In the genomic region with DNA sequence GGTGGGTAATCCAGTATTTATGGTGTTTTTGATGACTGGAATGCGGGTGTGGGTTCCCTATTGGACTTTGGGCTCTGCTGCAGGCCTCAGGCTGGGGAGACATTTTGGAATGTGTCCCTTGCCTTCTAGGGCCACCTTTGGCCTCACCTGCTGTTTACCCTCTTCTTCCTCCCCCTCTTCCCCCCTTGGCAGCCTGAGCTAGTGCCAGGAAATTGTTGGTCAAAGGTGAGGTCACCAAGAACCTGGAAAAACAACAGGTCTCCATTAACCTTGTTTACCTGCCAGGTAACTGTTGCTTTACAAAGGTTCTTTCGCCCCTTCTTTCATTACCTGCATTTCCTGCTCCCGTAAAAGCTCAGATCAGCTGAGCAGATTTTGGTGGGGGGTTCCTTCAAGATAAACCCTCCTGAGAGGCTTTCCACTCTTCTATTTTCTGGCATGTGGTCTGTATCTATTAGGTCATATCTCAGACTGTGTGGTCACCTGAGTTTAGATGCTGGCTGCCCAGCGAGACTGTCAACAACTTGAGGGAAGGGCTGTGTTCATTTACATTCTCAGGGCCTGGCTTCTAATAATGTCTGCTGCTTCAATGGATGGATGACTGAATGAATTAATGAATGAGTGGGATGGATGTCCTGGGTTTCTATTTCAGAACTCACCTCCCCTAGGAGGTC, we compare ENCODE assay signal across 1 cellular context.
A peak's percentile ranks its signal among the peaks of the same experiment; 100 is the strongest.
TF ChIP-seq lines count a peak whose summit lies in the region.

No MANE protein-coding gene starts in this region.

TF ChIP-seq in HepG2, 621 proteins besides CTCF, POLR2A, EP300 and RAD21 (continued from another document and continues in another):
- TF ChIP-seq, protein P1, sequence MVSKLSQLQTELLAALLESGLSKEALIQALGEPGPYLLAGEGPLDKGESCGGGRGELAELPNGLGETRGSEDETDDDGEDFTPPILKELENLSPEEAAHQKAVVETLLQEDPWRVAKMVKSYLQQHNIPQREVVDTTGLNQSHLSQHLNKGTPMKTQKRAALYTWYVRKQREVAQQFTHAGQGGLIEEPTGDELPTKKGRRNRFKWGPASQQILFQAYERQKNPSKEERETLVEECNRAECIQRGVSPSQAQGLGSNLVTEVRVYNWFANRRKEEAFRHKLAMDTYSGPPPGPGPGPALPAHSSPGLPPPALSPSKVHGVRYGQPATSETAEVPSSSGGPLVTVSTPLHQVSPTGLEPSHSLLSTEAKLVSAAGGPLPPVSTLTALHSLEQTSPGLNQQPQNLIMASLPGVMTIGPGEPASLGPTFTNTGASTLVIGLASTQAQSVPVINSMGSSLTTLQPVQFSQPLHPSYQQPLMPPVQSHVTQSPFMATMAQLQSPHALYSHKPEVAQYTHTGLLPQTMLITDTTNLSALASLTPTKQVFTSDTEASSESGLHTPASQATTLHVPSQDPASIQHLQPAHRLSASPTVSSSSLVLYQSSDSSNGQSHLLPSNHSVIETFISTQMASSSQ (IDR thresholded peaks at IDR 0.05; ENCODE audit: low read depth): peak; percentile 87
- TF ChIP-seq, protein P1 (CRISPR knock-in tag; IDR thresholded peaks at IDR 0.05; ENCODE audit: borderline replicate concordance): peak; percentile 75; the same call in 1 of the 2 replicates
- TF ChIP-seq ESRRA (CRISPR knock-in tag; IDR thresholded peaks at IDR 0.05; ENCODE audit: low read depth): peak; percentile 78
- no peak for TF ChIP-seq EHMT2 (IDR thresholded peaks at IDR 0.05; ENCODE audit: borderline replicate concordance, low read depth, low read length)
- TF ChIP-seq ZNF543 (CRISPR knock-in tag; IDR thresholded peaks at IDR 0.05): peak; percentile 83
- TF ChIP-seq, protein P2, sequence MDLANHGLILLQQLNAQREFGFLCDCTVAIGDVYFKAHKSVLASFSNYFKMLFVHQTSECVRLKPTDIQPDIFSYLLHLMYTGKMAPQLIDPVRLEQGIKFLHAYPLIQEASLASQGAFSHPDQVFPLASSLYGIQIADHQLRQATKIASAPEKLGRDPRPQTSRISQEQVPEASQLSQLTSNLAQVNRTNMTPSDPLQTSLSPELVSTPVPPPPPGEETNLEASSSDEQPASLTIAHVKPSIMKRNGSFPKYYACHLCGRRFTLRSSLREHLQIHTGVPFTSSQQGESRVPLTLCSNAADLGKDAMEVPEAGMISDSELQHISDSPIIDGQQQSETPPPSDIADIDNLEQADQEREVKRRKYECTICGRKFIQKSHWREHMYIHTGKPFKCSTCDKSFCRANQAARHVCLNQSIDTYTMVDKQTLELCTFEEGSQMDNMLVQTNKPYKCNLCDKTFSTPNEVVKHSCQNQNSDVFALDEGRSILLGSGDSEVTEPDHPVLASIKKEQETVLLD (CRISPR knock-in tag; IDR thresholded peaks at IDR 0.05; ENCODE audit: low read depth): no peak
- no peak for TF ChIP-seq NBN (conservative IDR thresholded peaks at IDR 0.05)
- TF ChIP-seq ZNF30 (CRISPR knock-in tag; IDR thresholded peaks at IDR 0.05): no peak
- no peak for TF ChIP-seq ZNF282 (IDR thresholded peaks at IDR 0.05; ENCODE audit: partially characterized antibody)
- no peak for TF ChIP-seq ZNF367 (CRISPR knock-in tag; IDR thresholded peaks at IDR 0.05; ENCODE audit: borderline replicate concordance)
- no peak for TF ChIP-seq ZFAT (CRISPR knock-in tag; conservative IDR thresholded peaks at IDR 0.05)
- TF ChIP-seq ZEB1 (IDR thresholded peaks at IDR 0.05; ENCODE audit: insufficient replicate concordance, low read depth): peak; percentile 100
- no peak for TF ChIP-seq ZNF3 (CRISPR knock-in tag; IDR thresholded peaks at IDR 0.05)
- TF ChIP-seq SRSF9 (IDR thresholded peaks at IDR 0.05; ENCODE audit: borderline replicate concordance, insufficient read depth, low read depth, low read length, poor library complexity, severe bottlenecking): no peak
- TF ChIP-seq PRMT3 (CRISPR knock-in tag; IDR thresholded peaks at IDR 0.05; ENCODE audit: borderline replicate concordance, low read depth): no peak
- TF ChIP-seq GATAD1 (CRISPR knock-in tag; IDR thresholded peaks at IDR 0.05): no peak
- TF ChIP-seq FIP1L1 (IDR thresholded peaks at IDR 0.05; ENCODE audit: borderline replicate concordance, insufficient read depth, low read depth, low read length): no peak
- TF ChIP-seq TSC22D2 (CRISPR knock-in tag; IDR thresholded peaks at IDR 0.05; ENCODE audit: borderline replicate concordance): no peak
- TF ChIP-seq MEIS1 (CRISPR knock-in tag; IDR thresholded peaks at IDR 0.05; ENCODE audit: borderline replicate concordance): 0 out of 2 replicates have a peak, but pooled peaks have one; percentile 30
- peak; percentile 69; the same call in 1 of the 2 replicates for TF ChIP-seq MIXL1 (CRISPR knock-in tag; IDR thresholded peaks at IDR 0.05)
- no peak for TF ChIP-seq SMARCE1 (IDR thresholded peaks at IDR 0.05; ENCODE audit: borderline replicate concordance)
- TF ChIP-seq ZSCAN30 (CRISPR knock-in tag; IDR thresholded peaks at IDR 0.05): 0 out of 2 replicates have a peak, but pooled peaks have one; percentile 57
- TF ChIP-seq, protein P3, sequence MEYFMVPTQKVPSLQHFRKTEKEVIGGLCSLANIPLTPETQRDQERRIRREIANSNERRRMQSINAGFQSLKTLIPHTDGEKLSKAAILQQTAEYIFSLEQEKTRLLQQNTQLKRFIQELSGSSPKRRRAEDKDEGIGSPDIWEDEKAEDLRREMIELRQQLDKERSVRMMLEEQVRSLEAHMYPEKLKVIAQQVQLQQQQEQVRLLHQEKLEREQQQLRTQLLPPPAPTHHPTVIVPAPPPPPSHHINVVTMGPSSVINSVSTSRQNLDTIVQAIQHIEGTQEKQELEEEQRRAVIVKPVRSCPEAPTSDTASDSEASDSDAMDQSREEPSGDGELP (IDR thresholded peaks at IDR 0.05; ENCODE audit: borderline replicate concordance, low read depth): peak; percentile 84; the same call in 1 of the 2 replicates
- TF ChIP-seq ZNF383 (CRISPR knock-in tag; IDR thresholded peaks at IDR 0.05; ENCODE audit: borderline replicate concordance): no peak
- no peak for TF ChIP-seq AKAP8 (CRISPR knock-in tag; IDR thresholded peaks at IDR 0.05)
- peak; percentile 82 for TF ChIP-seq ZNF331 (CRISPR knock-in tag; IDR thresholded peaks at IDR 0.05)
- TF ChIP-seq, protein P4, sequence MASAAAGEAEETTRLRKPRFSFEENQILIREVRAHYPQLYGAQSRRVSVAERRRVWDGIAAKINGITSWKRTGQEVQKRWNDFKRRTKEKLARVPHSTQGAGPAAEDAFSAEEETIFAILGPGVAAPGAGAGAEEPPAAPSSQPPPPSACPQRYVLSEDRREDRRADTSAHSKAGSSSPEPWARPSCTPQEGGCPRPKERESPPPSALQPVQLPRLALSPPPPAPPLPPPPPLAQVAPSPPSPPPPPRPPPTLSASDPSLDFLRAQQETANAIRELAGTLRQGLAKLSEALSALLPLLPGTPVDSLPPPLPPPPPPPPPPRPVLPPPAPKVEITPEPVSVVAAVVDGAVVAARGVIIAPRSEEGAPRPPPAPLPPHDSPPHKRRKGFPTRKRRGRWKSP (CRISPR knock-in tag; IDR thresholded peaks at IDR 0.05): 0 out of 2 replicates have a peak, but pooled peaks have one; percentile 61
- no peak for TF ChIP-seq CBX2 (IDR thresholded peaks at IDR 0.05; ENCODE audit: low read depth, low read length)
- TF ChIP-seq CBX2 (CRISPR knock-in tag; IDR thresholded peaks at IDR 0.05; ENCODE audit: low read depth): no peak
- TF ChIP-seq RFX3 (CRISPR knock-in tag; IDR thresholded peaks at IDR 0.05): no peak
- TF ChIP-seq CENPT (CRISPR knock-in tag; IDR thresholded peaks at IDR 0.05; ENCODE audit: low read depth): no peak
- TF ChIP-seq IKZF1 (IDR thresholded peaks at IDR 0.05): no peak
- no peak for TF ChIP-seq FOXA1 (IDR thresholded peaks at IDR 0.05)
- peak; percentile 91 for TF ChIP-seq FOXA1 (CRISPR knock-in tag; IDR thresholded peaks at IDR 0.05)
- TF ChIP-seq, protein P5, sequence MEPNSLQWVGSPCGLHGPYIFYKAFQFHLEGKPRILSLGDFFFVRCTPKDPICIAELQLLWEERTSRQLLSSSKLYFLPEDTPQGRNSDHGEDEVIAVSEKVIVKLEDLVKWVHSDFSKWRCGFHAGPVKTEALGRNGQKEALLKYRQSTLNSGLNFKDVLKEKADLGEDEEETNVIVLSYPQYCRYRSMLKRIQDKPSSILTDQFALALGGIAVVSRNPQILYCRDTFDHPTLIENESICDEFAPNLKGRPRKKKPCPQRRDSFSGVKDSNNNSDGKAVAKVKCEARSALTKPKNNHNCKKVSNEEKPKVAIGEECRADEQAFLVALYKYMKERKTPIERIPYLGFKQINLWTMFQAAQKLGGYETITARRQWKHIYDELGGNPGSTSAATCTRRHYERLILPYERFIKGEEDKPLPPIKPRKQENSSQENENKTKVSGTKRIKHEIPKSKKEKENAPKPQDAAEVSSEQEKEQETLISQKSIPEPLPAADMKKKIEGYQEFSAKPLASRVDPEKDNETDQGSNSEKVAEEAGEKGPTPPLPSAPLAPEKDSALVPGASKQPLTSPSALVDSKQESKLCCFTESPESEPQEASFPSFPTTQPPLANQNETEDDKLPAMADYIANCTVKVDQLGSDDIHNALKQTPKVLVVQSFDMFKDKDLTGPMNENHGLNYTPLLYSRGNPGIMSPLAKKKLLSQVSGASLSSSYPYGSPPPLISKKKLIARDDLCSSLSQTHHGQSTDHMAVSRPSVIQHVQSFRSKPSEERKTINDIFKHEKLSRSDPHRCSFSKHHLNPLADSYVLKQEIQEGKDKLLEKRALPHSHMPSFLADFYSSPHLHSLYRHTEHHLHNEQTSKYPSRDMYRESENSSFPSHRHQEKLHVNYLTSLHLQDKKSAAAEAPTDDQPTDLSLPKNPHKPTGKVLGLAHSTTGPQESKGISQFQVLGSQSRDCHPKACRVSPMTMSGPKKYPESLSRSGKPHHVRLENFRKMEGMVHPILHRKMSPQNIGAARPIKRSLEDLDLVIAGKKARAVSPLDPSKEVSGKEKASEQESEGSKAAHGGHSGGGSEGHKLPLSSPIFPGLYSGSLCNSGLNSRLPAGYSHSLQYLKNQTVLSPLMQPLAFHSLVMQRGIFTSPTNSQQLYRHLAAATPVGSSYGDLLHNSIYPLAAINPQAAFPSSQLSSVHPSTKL (CRISPR knock-in tag; IDR thresholded peaks at IDR 0.05): peak; percentile 95
- no peak for TF ChIP-seq SCMH1 (CRISPR knock-in tag; IDR thresholded peaks at IDR 0.05; ENCODE audit: borderline replicate concordance)
- TF ChIP-seq SAFB2 (CRISPR knock-in tag; IDR thresholded peaks at IDR 0.05; ENCODE audit: borderline replicate concordance, low read depth): no peak
- TF ChIP-seq ZNF589 (CRISPR knock-in tag; conservative IDR thresholded peaks at IDR 0.05): no peak
- TF ChIP-seq RFX5 (IDR thresholded peaks at IDR 0.05; ENCODE audit: low read depth, low read length): no peak
- TF ChIP-seq, protein P6, sequence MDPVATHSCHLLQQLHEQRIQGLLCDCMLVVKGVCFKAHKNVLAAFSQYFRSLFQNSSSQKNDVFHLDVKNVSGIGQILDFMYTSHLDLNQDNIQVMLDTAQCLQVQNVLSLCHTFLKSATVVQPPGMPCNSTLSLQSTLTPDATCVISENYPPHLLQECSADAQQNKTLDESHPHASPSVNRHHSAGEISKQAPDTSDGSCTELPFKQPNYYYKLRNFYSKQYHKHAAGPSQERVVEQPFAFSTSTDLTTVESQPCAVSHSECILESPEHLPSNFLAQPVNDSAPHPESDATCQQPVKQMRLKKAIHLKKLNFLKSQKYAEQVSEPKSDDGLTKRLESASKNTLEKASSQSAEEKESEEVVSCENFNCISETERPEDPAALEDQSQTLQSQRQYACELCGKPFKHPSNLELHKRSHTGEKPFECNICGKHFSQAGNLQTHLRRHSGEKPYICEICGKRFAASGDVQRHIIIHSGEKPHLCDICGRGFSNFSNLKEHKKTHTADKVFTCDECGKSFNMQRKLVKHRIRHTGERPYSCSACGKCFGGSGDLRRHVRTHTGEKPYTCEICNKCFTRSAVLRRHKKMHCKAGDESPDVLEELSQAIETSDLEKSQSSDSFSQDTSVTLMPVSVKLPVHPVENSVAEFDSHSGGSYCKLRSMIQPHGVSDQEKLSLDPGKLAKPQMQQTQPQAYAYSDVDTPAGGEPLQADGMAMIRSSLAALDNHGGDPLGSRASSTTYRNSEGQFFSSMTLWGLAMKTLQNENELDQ (CRISPR knock-in tag; IDR thresholded peaks at IDR 0.05; ENCODE audit: borderline replicate concordance): no peak
- no peak for TF ChIP-seq ZNF333 (CRISPR knock-in tag; IDR thresholded peaks at IDR 0.05; ENCODE audit: borderline replicate concordance)
- TF ChIP-seq KAT8 (CRISPR knock-in tag; IDR thresholded peaks at IDR 0.05): peak; percentile 67
- TF ChIP-seq MTA3 (CRISPR knock-in tag; IDR thresholded peaks at IDR 0.05): no peak
- TF ChIP-seq ATF1 (CRISPR knock-in tag; IDR thresholded peaks at IDR 0.05): peak; percentile 53
- TF ChIP-seq ZNF674 (CRISPR knock-in tag; IDR thresholded peaks at IDR 0.05; ENCODE audit: low read depth): no peak
- peak; percentile 87 for TF ChIP-seq TBX2 (CRISPR knock-in tag; IDR thresholded peaks at IDR 0.05; ENCODE audit: borderline replicate concordance)
- TF ChIP-seq ZKSCAN1 (IDR thresholded peaks at IDR 0.05; ENCODE audit: low read length): no peak; the same call in 1 of the 2 replicates
- peak; percentile 55; the same call in 1 of the 2 replicates for TF ChIP-seq HMG20A (CRISPR knock-in tag; IDR thresholded peaks at IDR 0.05; ENCODE audit: borderline replicate concordance)
- TF ChIP-seq, protein P7, sequence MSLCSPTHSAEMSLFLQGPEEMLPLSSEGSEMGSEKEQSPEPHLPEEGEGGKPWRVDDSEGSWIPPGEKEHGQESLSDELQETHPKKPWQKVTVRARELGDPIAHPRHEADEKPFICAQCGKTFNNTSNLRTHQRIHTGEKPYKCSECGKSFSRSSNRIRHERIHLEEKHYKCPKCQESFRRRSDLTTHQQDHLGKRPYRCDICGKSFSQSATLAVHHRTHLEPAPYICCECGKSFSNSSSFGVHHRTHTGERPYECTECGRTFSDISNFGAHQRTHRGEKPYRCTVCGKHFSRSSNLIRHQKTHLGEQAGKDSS (CRISPR knock-in tag; IDR thresholded peaks at IDR 0.05; ENCODE audit: borderline replicate concordance, low read depth): no peak; the same call in 1 of the 2 replicates
- peak; percentile 45; the same call in 1 of the 2 replicates for TF ChIP-seq ZNF510 (CRISPR knock-in tag; IDR thresholded peaks at IDR 0.05; ENCODE audit: low read depth)
- TF ChIP-seq YEATS2 (CRISPR knock-in tag; IDR thresholded peaks at IDR 0.05; ENCODE audit: borderline replicate concordance): peak; percentile 29; the same call in 1 of the 2 replicates
